In the genomic region with DNA sequence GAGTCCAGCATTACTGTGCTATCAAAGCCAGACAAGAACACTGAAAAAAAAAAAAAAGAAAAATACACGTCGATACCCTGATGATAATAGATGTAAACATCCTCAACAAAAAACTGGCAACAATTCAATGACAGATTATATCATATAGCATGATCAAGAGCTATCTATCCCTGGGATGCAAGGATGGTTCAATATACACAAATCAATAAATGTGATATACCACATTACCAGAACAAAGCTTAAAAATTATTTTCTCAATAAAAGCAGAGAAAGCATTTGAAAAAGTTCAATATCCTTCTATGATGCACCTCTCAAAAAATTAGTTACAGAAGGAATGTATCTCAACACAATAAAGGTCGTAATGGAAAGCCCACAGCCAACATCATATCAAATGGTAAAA, we compare ENCODE assay signal across 27 cellular contexts.
"Had no signal": no experiment of that assay in that cellular context is flagged by ENCODE, and none has a peak within 500 bp of the region (broad histone marks: within the 10 kb centered on the region; RNA-seq: fewer than 3 reads in every experiment).

No MANE protein-coding gene starts in this region.

- DNase-seq: stimulated activated CD4-positive, alpha-beta T cell treated with anti-CD3 and anti-CD28 coated beads, Interleukin-2, amount 100 ng/mL, for 48 hours; stimulated activated CD4-positive, alpha-beta T cell treated with anti-CD3 and anti-CD28 coated beads, Interleukin-4, amount 100 ng/mL, for 1 hour; stimulated activated CD4-positive, alpha-beta T cell treated with anti-CD3 and anti-CD28 coated beads, Interleukin-4, amount 100 ng/mL, for 24 hours; stimulated activated CD4-positive, alpha-beta T cell treated with anti-CD3 and anti-CD28 coated beads, Interleukin-4, amount 100 ng/mL, for 4 hours; stimulated activated CD8-positive, alpha-beta memory T cell treated with anti-CD3 and anti-CD28 coated beads, Interleukin-4, amount 100 ng/mL, for 48 hours; stimulated activated naive B cell treated with anti-CD40 and anti-IgM and Interleukin-4, amounts not matched to agents 10 μg/mL and 1 μg/mL and 100 μg/mL, for 72 hours; stimulated activated naive CD4-positive, alpha-beta T cell; stimulated activated naive CD4-positive, alpha-beta T cell treated with Interleukin-2 at 50 U/mL for 16 hours; stimulated activated naive CD8-positive, alpha-beta T cell treated with anti-CD3 and anti-CD28 coated beads, Interleukin-15, amount 100 ng/mL, for 72 hours; stimulated activated naive CD8-positive, alpha-beta T cell treated with anti-CD3 and anti-CD28 coated beads, Interleukin-15, Interleukin-2, amounts not matched to agents 100 U/mL and 50 U/mL, for 24 hours; stomach; substantia nigra; testis; thyroid gland; tibial artery; transverse colon; trophoblast cell; upper lobe of left lung; upper lobe of right lung; uterus had no signal

- H3K9me3 ChIP-seq: suprapubic skin, testis, thoracic aorta, thyroid gland, upper lobe of right lung, uterus, vagina had no signal

- H3K4me3 ChIP-seq: stomach, suprapubic skin, testis, thoracic aorta, thyroid gland, tibial artery, tibial nerve, transverse colon, upper lobe of left lung, upper lobe of right lung, uterus, vagina had no signal

- H3K36me3 ChIP-seq: stomach, suprapubic skin, thoracic aorta, thyroid gland, tibial artery, tibial nerve, transverse colon, upper lobe of left lung, upper lobe of right lung, uterus, vagina had no signal

- H3K27ac ChIP-seq: stomach, suprapubic skin, testis, thoracic aorta, thyroid gland, tibial artery, tibial nerve, transverse colon, upper lobe of left lung, upper lobe of right lung, uterus, vagina had no signal

- H3K27me3 ChIP-seq: stomach, suprapubic skin, testis, thyroid gland, tibial artery, tibial nerve, transverse colon, upper lobe of left lung, upper lobe of right lung, uterus, vagina had no signal

- FAIRE-seq: urothelium cell line had no signal

- H3K4me1 ChIP-seq: stomach, suprapubic skin, testis, thyroid gland, tibial artery, tibial nerve, transverse colon, upper lobe of left lung, upper lobe of right lung, uterus, vagina had no signal

- ATAC-seq: stimulated activated effector memory CD8-positive, alpha-beta T cell treated with anti-CD3 and anti-CD28 coated beads, Interleukin-12 subunit alpha, Interleukin-12 subunit beta, amount 100 ng/mL, for 72 hours; stimulated activated memory B cell treated with anti-CD40 and anti-IgM and Interleukin-4, amounts not matched to agents 10 μg/mL and 1 μg/mL and 100 μg/mL, for 72 hours; stimulated activated naive B cell treated with anti-CD40 and anti-IgM and Interleukin-4, amounts not matched to agents 10 μg/mL and 1 μg/mL and 100 μg/mL, for 72 hours; stimulated activated naive CD8-positive, alpha-beta T cell treated with anti-CD3 and anti-CD28 coated beads, Interleukin-15, amount 100 ng/mL, for 72 hours; stimulated activated naive CD8-positive, alpha-beta T cell treated with anti-CD3 and anti-CD28 coated beads, Interleukin-15, Interleukin-2, amounts not matched to agents 100 U/mL and 50 U/mL, for 24 hours; upper lobe of right lung had no signal
